17 cellular contexts compared by ENCODE assay signal in genomic region chr6:125841356-125842090, GRCh38. TPM values are rescaled to one million over a fixed set of nuclear protein-coding genes. Genes with fewer than 3 reads are reported as not detected.
DNase-seq lines count a peak whose midpoint lies in the region; ATAC-seq, FAIRE-seq and TF ChIP-seq lines count a peak whose summit lies in the region.
"Had no signal": no experiment of that assay in that cellular context is flagged by ENCODE, and none has a peak within 500 bp of the region (broad histone marks: within the 10 kb centered on the region; RNA-seq: fewer than 3 reads in every experiment).

No MANE protein-coding gene starts in this region.

- H4K20me1 ChIP-seq in SK-N-SH (ENCODE audit: insufficient read depth) (no peaks in the 10 kb centered on the region), K562 (replicated peaks; ENCODE audit: control insufficient read depth, insufficient read depth, low read length) (no peaks in the 10 kb centered on the region), H1 (replicated peaks in 1 of 2; ENCODE audit: control insufficient read depth in 1 of 2, insufficient read depth in 2 of 2, low read length in 2 of 2) (no peaks in the 10 kb centered on the region)
- H4K20me1 ChIP-seq: BLaER1 had no signal

- no peak overlapping the region for H2BK15ac ChIP-seq in H1 (ENCODE audit: low read length)

- H3K79me1 ChIP-seq in H1 (ENCODE audit: low read depth, low read length) = no peaks in the 10 kb centered on the region

- H3K9me2 ChIP-seq in SK-N-SH = no peaks in the 10 kb centered on the region

- intact Hi-C loops in K562 (cut with micrococcal nuclease) = no loop called here

- no peaks in the 10 kb centered on the region for H3K9me1 ChIP-seq in K562 (ENCODE audit: control insufficient read depth, insufficient read depth, low read length)

- WGBS in SK-N-SH (ENCODE audit: low lambda C conversion rate) = 98% methylated on average over 5 of the region's 5 CpGs
- 76% methylated on average over 5 of the region's 5 CpGs for WGBS in K562 (ENCODE audit: insufficient coverage, low coverage, missing lambda C conversion rate)
- WGBS in H1 (ENCODE audit: extremely low coverage in 1 of 2, insufficient coverage in 1 of 2, insufficient read length in 1 of 2, insufficient replicate concordance in 2 of 2, low coverage in 1 of 2, low lambda C conversion rate in 2 of 2, missing lambda C conversion rate in 1 of 2), 2 experiments = 80% methylated on average over 5 of the region's 5 CpGs; no CpG with 5 or more reads in 1 of the 2 experiments

- TF ChIP-seq CTCF in SK-N-SH (IDR thresholded peaks at IDR 0.05) (no peak), K562 (IDR thresholded peaks at IDR 0.05 in 2 of 3, conservative IDR thresholded peaks at IDR 0.05 in 1 of 3; ENCODE audit: insufficient read depth in 2 of 3, low read depth in 1 of 3, low read length in 3 of 3) (no peak), H1 (IDR thresholded peaks at IDR 0.05; ENCODE audit: control extremely low read depth in 1 of 3, insufficient read depth in 1 of 3, low read depth in 1 of 3, low read length in 3 of 3) (no peak)

- H3K79me2 ChIP-seq in SK-N-SH (ENCODE audit: insufficient read depth) = 0 out of 2 replicates have a peak, but pooled peaks cover 5% of the 10 kb centered on the region
- H3K79me2 ChIP-seq in K562 (ENCODE audit: control insufficient read depth, insufficient read depth, low read length) = peaks cover 2% of the 10 kb centered on the region; the same call in 1 of the 3 replicates
- no peaks in the 10 kb centered on the region for H3K79me2 ChIP-seq in H1 (ENCODE audit: control insufficient read depth in 1 of 2, insufficient read depth in 2 of 2, low read length in 2 of 2)

- H3K4ac ChIP-seq in H1 (replicated peaks; ENCODE audit: insufficient read length, low read depth, low read length) = no peak overlapping the region

- H2AFZ ChIP-seq in SK-N-SH (ENCODE audit: low read depth) = no peak overlapping the region
- H2AFZ ChIP-seq in K562 (ENCODE audit: low read depth, low read length) = no peak overlapping the region
- H2AFZ ChIP-seq in H1 (ENCODE audit: low read length) = no peak overlapping the region
- H2AFZ ChIP-seq: GM23248 had no signal

- H4K8ac ChIP-seq in H1 (ENCODE audit: extremely low read depth, insufficient read depth, low read length) = no peak overlapping the region

- H2BK20ac ChIP-seq in H1 (ENCODE audit: low read length) = no peak overlapping the region

- POLR2A ChIA-PET in SK-N-SH (lab: Yijun Ruan, JAX) (no interaction called here), K562 (lab: Yijun Ruan, JAX) (interaction anchor here (1.1 to 1.5 kb wide), 2 partner anchors 11 to 21 kb away, joined by 3 read pairs; no protein-coding TSS in a partner anchor), H1 (lab: Charles Lee; ENCODE audit: partially characterized antibody) (no interaction called here)

- H3K27me3 ChIP-seq in SK-N-SH (ENCODE audit: insufficient read depth) = no peaks in the 10 kb centered on the region
- no peaks in the 10 kb centered on the region for H3K27me3 ChIP-seq in K562 (ENCODE audit: control insufficient read depth in 2 of 2, insufficient read depth in 2 of 2, low read length in 2 of 2)
- H3K27me3 ChIP-seq in H1 (replicated peaks in 1 of 4; ENCODE audit: control insufficient read depth in 3 of 4, extremely low read depth in 1 of 4, insufficient read depth in 3 of 4, low read length in 3 of 4) = no peaks in the 10 kb centered on the region
- H3K27me3 ChIP-seq: BLaER1 had no signal

- CTCF ChIA-PET in SK-N-SH (lab: Yijun Ruan, JAX) = no interaction called here
- CTCF ChIA-PET in K562 (lab: Yijun Ruan, JAX; ENCODE audit: low intra/inter-chr PET ratio) = no interaction called here
- CTCF ChIA-PET in H1 (lab: Charles Lee; ENCODE audit: partially characterized antibody) = interaction anchor here (2.8 kb wide), 1 partner anchor 15 kb away, joined by 10 read pairs; no protein-coding TSS in a partner anchor

- no TSS peak for BruUV-seq in K562 (replicated peaks; lab: Mats Ljungman, UMichigan)

- no peaks in the 10 kb centered on the region for H3K23me2 ChIP-seq in H1 (ENCODE audit: low read depth, low read length)

- H3K27ac ChIP-seq in SK-N-SH (ENCODE audit: low read depth in 2 of 2, low read length in 1 of 2) (no peak overlapping the region), K562 (ENCODE audit: extremely low read depth, low read depth, low read length) (no peak overlapping the region), H1 (ENCODE audit: low read depth, low read length) (no peak overlapping the region), temporal lobe (ENCODE audit: low read depth, low read length) (peak overlapping the region; percentile 27)
- H3K27ac ChIP-seq: BLaER1, GM23248 had no signal

- H3K4me3 ChIP-seq in SK-N-SH (ENCODE audit: low read depth in 2 of 2, low read length in 1 of 2) (no peak overlapping the region), K562 (no peak overlapping the region), H1 (ENCODE audit: extremely low read depth in 1 of 4, insufficient read depth in 2 of 4, low read depth in 3 of 4, low read length in 4 of 4) (no peak overlapping the region)
- H3K4me3 ChIP-seq: BLaER1, GM23248 had no signal

- H4K91ac ChIP-seq in H1 (replicated peaks; ENCODE audit: insufficient read length, low read length) = no peak overlapping the region

- H3K9ac ChIP-seq in SK-N-SH = no peak overlapping the region
- no peak overlapping the region for H3K9ac ChIP-seq in K562 (ENCODE audit: insufficient read depth in 1 of 2, low read depth in 2 of 2, low read length in 2 of 2)
- no peak overlapping the region for H3K9ac ChIP-seq in H1 (replicated peaks in 1 of 4; ENCODE audit: extremely low read depth in 1 of 4, low read depth in 3 of 4, low read length in 3 of 4)
- H3K9ac ChIP-seq: BLaER1, GM23248 had no signal

- FAIRE-seq in K562 (lab: Jason Lieb, UNC) (no peak), H1 (lab: Jason Lieb, UNC) (peak; percentile 76)
- FAIRE-seq: H54 had no signal

- DNase-seq in SK-N-SH (no peak), K562 (ENCODE audit: extremely low read depth in 1 of 4, low spot score in 3 of 4) (no peak), H1 (ENCODE audit: low read depth in 1 of 2, low spot score in 2 of 2) (no peak), globus pallidus (ENCODE audit: low spot score) (no peak)
- DNase-seq: 8988T; CD4-positive, alpha-beta memory T cell; DMS153; DMS79; GF-D8; GM23248 had no signal

- TF ChIP-seq POLR2A in K562 (conservative IDR thresholded peaks at IDR 0.05) = no peak
- TF ChIP-seq POLR2A in H1 (IDR thresholded peaks at IDR 0.05; ENCODE audit: control extremely low read depth in 1 of 2, low read depth in 2 of 2, low read length in 2 of 2) = no peak

- H3K23ac ChIP-seq in H1 (ENCODE audit: insufficient read length) = no peak overlapping the region

- no peaks in the 10 kb centered on the region for H3K36me3 ChIP-seq in SK-N-SH (replicated peaks in 1 of 2; ENCODE audit: control insufficient read depth in 1 of 2, insufficient read depth in 2 of 2, low read length in 1 of 2)
- no peaks in the 10 kb centered on the region for H3K36me3 ChIP-seq in K562 (ENCODE audit: control insufficient read depth, insufficient read depth, low read length)
- H3K36me3 ChIP-seq in H1 (ENCODE audit: control insufficient read depth in 2 of 4, insufficient read depth in 4 of 4, low read length in 3 of 4) = no peaks in the 10 kb centered on the region
- H3K36me3 ChIP-seq: BLaER1 had no signal

- no peaks in the 10 kb centered on the region for H3F3A ChIP-seq in SK-N-SH (replicated peaks; ENCODE audit: insufficient read depth)

- TF ChIP-seq RAD21 in SK-N-SH (IDR thresholded peaks at IDR 0.05; ENCODE audit: low read length) (no peak), K562 (CRISPR knock-in tag; conservative IDR thresholded peaks at IDR 0.05 in 1 of 2, IDR thresholded peaks at IDR 0.05 in 1 of 2) (no peak), H1 (IDR thresholded peaks at IDR 0.05 in 1 of 2, conservative IDR thresholded peaks at IDR 0.05 in 1 of 2; ENCODE audit: low read depth in 2 of 2, low read length in 2 of 2) (no peak)

- no peak overlapping the region for H2BK120ac ChIP-seq in H1 (replicated peaks; ENCODE audit: low read depth, low read length)

- H3K4me2 ChIP-seq in SK-N-SH = no peak overlapping the region
- no peak overlapping the region for H3K4me2 ChIP-seq in K562 (ENCODE audit: insufficient read depth, low read length)
- H3K4me2 ChIP-seq in H1 (ENCODE audit: insufficient read depth in 1 of 2, low read depth in 2 of 2, low read length in 2 of 2) = no peak overlapping the region
- H3K4me2 ChIP-seq: BLaER1 had no signal

- H3K4me1 ChIP-seq in SK-N-SH (ENCODE audit: control insufficient read depth in 1 of 2, insufficient read depth in 2 of 2, low read depth in 1 of 2, low read length in 1 of 2) (peaks cover 0 to 10% of the 10 kb centered on the region in 2 experiments; a peak in 2 of 4 replicates), K562 (replicated peaks in 1 of 2; ENCODE audit: control insufficient read depth in 2 of 2, insufficient read depth in 2 of 2, low read length in 2 of 2) (peaks cover 9 to 34% of the 10 kb centered on the region in 2 experiments; a peak in 4 of 5 replicates), H1 (replicated peaks in 1 of 4; ENCODE audit: control insufficient read depth in 3 of 4, insufficient read depth in 4 of 4, low read length in 3 of 4) (no peaks in the 10 kb centered on the region)
- H3K4me1 ChIP-seq: BLaER1 had no signal

- no peak overlapping the region for H3K18ac ChIP-seq in H1 (ENCODE audit: extremely low read depth, low read length)

- no peak for TF ChIP-seq EP300 in SK-N-SH (IDR thresholded peaks at IDR 0.05; ENCODE audit: borderline replicate concordance in 1 of 2, low read depth in 1 of 2, low read length in 1 of 2)
- no peak for TF ChIP-seq EP300 in K562 (IDR thresholded peaks at IDR 0.05; ENCODE audit: low read length)
- TF ChIP-seq EP300 in H1 (IDR thresholded peaks at IDR 0.05; ENCODE audit: borderline replicate concordance in 1 of 2, low read depth in 2 of 2, low read length in 2 of 2) = no peak

- H2BK5ac ChIP-seq in H1 (ENCODE audit: low read depth, low read length) = no peak overlapping the region

- in situ Hi-C loops in K562 (cut with MboI) = loop anchor here (10.0 kb wide), 1 partner anchor 967 kb away; no protein-coding TSS in a partner anchor

- H3K56ac ChIP-seq in H1 (replicated peaks; ENCODE audit: insufficient read length, low read depth, low read length) = no peak overlapping the region

- H3K9me3 ChIP-seq in SK-N-SH (no peaks in the 10 kb centered on the region), K562 (replicated peaks; ENCODE audit: control insufficient read depth, insufficient read depth, low read depth, low read length) (no peaks in the 10 kb centered on the region), H1 (ENCODE audit: insufficient read depth in 2 of 2, low read depth in 1 of 2, low read length in 1 of 2) (no peaks in the 10 kb centered on the region)
- H3K9me3 ChIP-seq: BLaER1 had no signal

- H2AK5ac ChIP-seq in H1 (ENCODE audit: low read depth, low read length) = no peak overlapping the region

- no peak for ATAC-seq in SK-N-SH treated with all-trans-retinoic acid at 6 μM for 48 hours
- ATAC-seq in K562 = no peak
- no peak for ATAC-seq in GM21423 (IDR thresholded peaks at IDR 0.05; ENCODE audit: unreplicated experiment)
- no peak for ATAC-seq in esophagus mucosa
- ATAC-seq: HCT116 had no signal

- no peak overlapping the region for H3K14ac ChIP-seq in H1 (ENCODE audit: insufficient read length)

- no peak overlapping the region for H2BK12ac ChIP-seq in H1 (ENCODE audit: low read depth, low read length)

- no peak overlapping the region for H4K5ac ChIP-seq in H1 (ENCODE audit: insufficient read length, low read depth, low read length)

RNA-seq across cellular contexts. Expression of gene NCOA7, which starts 50.8 kb away (rescaled TPM):
- polyA plus RNA-seq in SK-N-SH (2012; rRNA removed) (16.3 and 19.6 TPM in 2 replicates), K562 (2011; rRNA removed) (8.9 and 9.3 TPM in 2 replicates), K562 (2014; fragmentation: Illumina TruSeq; extraction: Trizol) (11.2 and 13.6 TPM in 2 replicates), K562 (2014; fragmentation: Nextera tagmentation; extraction: Ambion mirVana) (1 to 10 TPM; 5.8 to 7.0 TPM), K562 (2014; rRNA removed) (8.5 and 11.0 TPM in 2 replicates), H1 (2011; rRNA removed) (2.0 and 2.6 TPM in 2 replicates)
- 14.9 and 19.5 TPM in 2 replicates for polyA plus RNA-seq in SK-N-SH (2012; cell fraction: cytosol; rRNA removed)
- 26.4 and 30.5 TPM in 2 replicates for polyA plus RNA-seq in SK-N-SH (2012; cell fraction: nucleus; rRNA removed)
- 6.1 and 37.7 TPM in 2 replicates for total RNA-seq in K562 (2011; cell fraction: chromatin; rRNA removed; ENCODE audit: low replicate concordance)
- 4.8 and 5.7 TPM in 2 replicates for total RNA-seq in K562 (2011; cell fraction: nucleolus; rRNA removed)
- total RNA-seq in K562 (2011; cell fraction: nucleoplasm; rRNA removed) = 10.2 and 13.4 TPM in 2 replicates
- total RNA-seq in K562 (2014; rRNA removed) (6.7 and 10.6 TPM in 2 replicates), K562 (2014; rRNA removed; fragmentation: Illumina TruSeq; extraction: Trizol) (14.6 and 16.9 TPM in 2 replicates), K562 (2015; rRNA removed; fragmentation: Illumina TruSeq; extraction: Trizol) (9.3 and 12.7 TPM in 2 replicates), K562 (2021) (13.8 TPM in 2 replicates), temporal lobe (29.7 TPM), esophagus mucosa (59.8 TPM)
- 4.6 and 7.1 TPM in 2 replicates for polyA plus RNA-seq in K562 (2011; cell fraction: cytosol; rRNA removed)
- 6.2 and 6.6 TPM in 2 replicates for polyA plus RNA-seq in K562 (2011; cell fraction: nucleus; rRNA removed)
- 10.0 and 22.1 TPM in 2 replicates for polyA plus RNA-seq in K562 (2012)
- polyA minus RNA-seq in K562 (2011; rRNA and poly(A)+ RNA removed) = 33.3 and 40.5 TPM in 2 replicates
- 10.1 and 10.2 TPM in 2 replicates for polyA minus RNA-seq in K562 (2011; cell fraction: cytosol; rRNA and poly(A)+ RNA removed)
- polyA minus RNA-seq in K562 (2011; cell fraction: nucleus; rRNA and poly(A)+ RNA removed) = 6.5 and 10.6 TPM in 2 replicates
- 10.3 and 10.7 TPM in 2 replicates for total RNA-seq in H1 (2021; fragmentation: NEBNext Ultra II Directional; extraction: Animal tissue kit (Norgen Biotek cat#: 25700))
- polyA plus RNA-seq in H1 (2011; cell fraction: cytosol; rRNA removed) = 4.1 TPM
- polyA plus RNA-seq in H1 (2011; cell fraction: nucleus; rRNA removed) = 6.6 TPM
- 5.3 to 12.3 TPM (median 5.7 TPM) in 4 replicates for polyA plus RNA-seq in H1 (2012, experiment 1 of 2)
- polyA plus RNA-seq in H1 (2012, experiment 2 of 2) = 0.34 TPM
- 7.8 TPM for polyA plus RNA-seq in H1 (2013, experiment 1 of 2)
- 6.5 TPM for polyA plus RNA-seq in H1 (2013, experiment 2 of 2)
- polyA minus RNA-seq in H1 (2011; rRNA and poly(A)+ RNA removed) = 19.8 and 24.2 TPM in 2 replicates
- polyA minus RNA-seq in H1 (2011; cell fraction: cytosol; rRNA and poly(A)+ RNA removed) = 7.0 TPM
- polyA minus RNA-seq in H1 (2011; cell fraction: nucleus; rRNA and poly(A)+ RNA removed) = 12.3 TPM
